8 cellular contexts compared by ENCODE assay signal in genomic region chr3:136078421-136079364, GRCh38.
DNase-seq lines count a peak whose midpoint lies in the region; ATAC-seq, FAIRE-seq and TF ChIP-seq lines count a peak whose summit lies in the region.

No MANE protein-coding gene starts in this region.

- H3K27ac ChIP-seq in dorsolateral prefrontal cortex = peak overlapping the region in 42 of 59 donors; percentile 1 to 79 (median 43)
- no peak overlapping the region for H3K27ac ChIP-seq in parathyroid adenoma

- H3K79me2 ChIP-seq in parathyroid adenoma = no peaks in the 10 kb centered on the region

- H3K4me3 ChIP-seq in AG10803 (ENCODE audit: low read length) = no peak overlapping the region
- H3K4me3 ChIP-seq in dorsolateral prefrontal cortex = no peak overlapping the region
- no peak overlapping the region for H3K4me3 ChIP-seq in parathyroid adenoma (ENCODE audit: low read depth, low read length)

- no peak overlapping the region for H3K4me2 ChIP-seq in parathyroid adenoma (ENCODE audit: low read length)

- no peak for ATAC-seq in omental fat pad (ENCODE audit: low FRiP score)

- no peaks in the 10 kb centered on the region for H3K36me3 ChIP-seq in parathyroid adenoma (ENCODE audit: control insufficient read depth, insufficient read depth, low read length)

- FAIRE-seq in GM18507 (lab: Jason Lieb, UNC) = peak; percentile 56

- no peaks in the 10 kb centered on the region for H3K9me3 ChIP-seq in parathyroid adenoma (ENCODE audit: control insufficient read depth, low read length)

- H3K27me3 ChIP-seq in dorsolateral prefrontal cortex (no peaks in the 10 kb centered on the region), parathyroid adenoma (ENCODE audit: control insufficient read depth, insufficient read depth, low read length) (no peaks in the 10 kb centered on the region)

- no peaks in the 10 kb centered on the region for H3K4me1 ChIP-seq in parathyroid adenoma

- intact Hi-C loops in dorsolateral prefrontal cortex (cut with DNase I) = loop anchor here (2.0 to 10.0 kb wide), 7 partner anchors 306 to 1026 kb away; partner anchors contain the start of gene STAG1 (in 1 of the 2)

- H2AFZ ChIP-seq in parathyroid adenoma = no peak overlapping the region

- TF ChIP-seq CTCF in AG10803 (conservative IDR thresholded peaks at IDR 0.05; ENCODE audit: low read length) = peak; percentile 71
- TF ChIP-seq CTCF in dorsolateral prefrontal cortex (IDR thresholded peaks at IDR 0.05 in 54 of 56, conservative IDR thresholded peaks at IDR 0.05 in 2 of 56; ENCODE audit: low read depth in 1 of 56, partially characterized antibody in 56 of 56) = peak; percentile 60 to 88 (median 75)
- TF ChIP-seq CTCF in parathyroid adenoma (IDR thresholded peaks at IDR 0.05) = peak; percentile 69
- TF ChIP-seq CTCF in omental fat pad (IDR thresholded peaks at IDR 0.05) = no peak

- peak; percentile 42 for DNase-seq in AG10803 (ENCODE audit: low read depth)
- no peak for DNase-seq in GM18507 (ENCODE audit: extremely low spot score, insufficient read length, low read depth)
- peak; percentile 13 for DNase-seq in NCI-H82 treated with DMSO at 0.1 percent for 48 hours (lab: John Stamatoyannopoulos, UW; ENCODE audit: unreplicated experiment)
- DNase-seq in dorsolateral prefrontal cortex = no peak
- DNase-seq in activated effector memory CD4-positive, alpha-beta T cell treated with anti-CD3 and anti-CD28 coated beads, Interleukin-2, amount 50 U/mL, for 16 hours = no peak
- DNase-seq in omental fat pad (ENCODE audit: low spot score) = no peak
- DNase-seq in occipital lobe (lab: John Stamatoyannopoulos, UW) = no peak

- H3K9ac ChIP-seq in parathyroid adenoma = no peak overlapping the region

Comparison
In these comparisons a context has a peak if more than half of its experiments do, and no peak if none do; other contexts are left out.
1. DNase-seq: peak in AG10803 (single experiment) and NCI-H82 treated with DMSO at 0.1 percent for 48 hours (single experiment); none in GM18507 (single experiment), dorsolateral prefrontal cortex (0 of 10), activated effector memory CD4-positive, alpha-beta T cell treated with anti-CD3 and anti-CD28 coated beads, Interleukin-2, amount 50 U/mL, for 16 hours (single experiment), omental fat pad (single experiment) and occipital lobe (single experiment).
2. CTCF ChIP-seq: peak in AG10803 (single experiment), dorsolateral prefrontal cortex (56 of 56) and parathyroid adenoma (single experiment); none in omental fat pad (0 of 3).